In genomic region chr4:153143527-153144348, GRCh38 we compare ENCODE assay signal across 8 cellular contexts.
A peak's percentile ranks its signal among the peaks of the same experiment; 100 is the strongest.
DNase-seq lines count a peak whose midpoint lies in the region; ATAC-seq, FAIRE-seq and TF ChIP-seq lines count a peak whose summit lies in the region.

No MANE protein-coding gene starts in this region.

- DNase-seq in GM12891 (ENCODE audit: insufficient read length, low spot score), result no peak
- peak; percentile 44 to 78 for DNase-seq in NCI-H2081 (lab: John Stamatoyannopoulos, UW)
- peak in 3 of 4 experiments; percentile 17 to 29 (median 17) for DNase-seq in K562 (ENCODE audit: extremely low read depth in 1 of 4, low spot score in 3 of 4)
- no peak for DNase-seq in neuronal stem cell (ENCODE audit: low spot score)
- no peak for DNase-seq in activated T-cell treated with anti-CD3 and anti-CD28 coated beads, Interleukin-2, amount 50 U/mL, for 72 hours
- no peak for DNase-seq in MV-4-11 (lab: John Stamatoyannopoulos, UW)

- no TSS peak for BruUV-seq in K562 (replicated peaks; lab: Mats Ljungman, UMichigan)

- no peak overlapping the region for H2BK120ac ChIP-seq in neuronal stem cell (ENCODE audit: low read depth, low read length)

- no peak overlapping the region for H3K18ac ChIP-seq in neuronal stem cell (ENCODE audit: low read length)

- H3K9me3 ChIP-seq in K562 (replicated peaks; ENCODE audit: control insufficient read depth, insufficient read depth, low read depth, low read length), result no peaks in the 10 kb centered on the region
- H3K9me3 ChIP-seq in neuronal stem cell (replicated peaks in 1 of 2; ENCODE audit: control insufficient read depth in 2 of 2, insufficient read depth in 1 of 2, low read depth in 1 of 2, low read length in 2 of 2), result no peaks in the 10 kb centered on the region

- H3K9me3 Mint-ChIP-seq in activated T-cell treated with anti-CD3 and anti-CD28 coated beads, Interleukin-2, amount 50 U/mL, for 72 hours, result no peaks in the 10 kb centered on the region

- no peak overlapping the region for H3K23ac ChIP-seq in neuronal stem cell (ENCODE audit: low read depth, low read length, poor library complexity)

- H3K79me2 ChIP-seq in K562 (ENCODE audit: control insufficient read depth, insufficient read depth, low read length), result no peaks in the 10 kb centered on the region

- CTCF ChIA-PET in K562 (lab: Yijun Ruan, JAX; ENCODE audit: low intra/inter-chr PET ratio), result interaction anchor here (0.6 to 2.1 kb wide), 6 partner anchors 175 to 607 kb away, joined by 3 to 6 read pairs (median 4); no protein-coding TSS in a partner anchor

- no peaks in the 10 kb centered on the region for H3K9me1 ChIP-seq in K562 (ENCODE audit: control insufficient read depth, insufficient read depth, low read length)

- in situ Hi-C loops in K562 (cut with MboI), result loop anchor here (10.0 kb wide), 1 partner anchor 181 kb away; no protein-coding TSS in a partner anchor

- H3K4me3 Mint-ChIP-seq in activated T-cell treated with anti-CD3 and anti-CD28 coated beads, Interleukin-2, amount 50 U/mL, for 72 hours, result no peak overlapping the region

- H3K27ac Mint-ChIP-seq in activated T-cell treated with anti-CD3 and anti-CD28 coated beads, Interleukin-2, amount 50 U/mL, for 72 hours, result no peak overlapping the region

- H3K4me1 ChIP-seq in K562 (replicated peaks in 1 of 2; ENCODE audit: control insufficient read depth in 2 of 2, insufficient read depth in 2 of 2, low read length in 2 of 2) (peaks cover 0 to 10% of the 10 kb centered on the region in 2 experiments; a peak in 2 of 5 replicates), neuronal stem cell (ENCODE audit: control insufficient read depth in 2 of 2, insufficient read depth in 1 of 2, low read depth in 1 of 2, low read length in 2 of 2) (peaks cover 2 to 23% of the 10 kb centered on the region in 2 donors)

- H3K4me1 Mint-ChIP-seq in activated T-cell treated with anti-CD3 and anti-CD28 coated beads, Interleukin-2, amount 50 U/mL, for 72 hours (ENCODE audit: low read depth), result peaks cover 11% of the 10 kb centered on the region

- H4K8ac ChIP-seq in neuronal stem cell (ENCODE audit: low read depth, low read length), result no peak overlapping the region

- H3K4me3 ChIP-seq in K562, result no peak overlapping the region
- H3K4me3 ChIP-seq in neuronal stem cell (ENCODE audit: low read length in 2 of 2), result peak overlapping the region in 1 of 2 donors; percentile 17

- H3K4me2 ChIP-seq in K562 (ENCODE audit: insufficient read depth, low read length) (peak overlapping the region; percentile 26; the same call in 1 of the 2 replicates), neuronal stem cell (ENCODE audit: insufficient read depth, low read length, poor library complexity, severe bottlenecking) (peak overlapping the region; percentile 21)

- intact Hi-C loops in K562 (cut with micrococcal nuclease), result loop anchor here (1.0 to 10.0 kb wide), 8 partner anchors 64 to 607 kb away; partner anchors contain the start of gene MND1

- TF ChIP-seq POLR2A in GM12891 (IDR thresholded peaks at IDR 0.05; ENCODE audit: low read depth, low read length) (no peak), K562 (conservative IDR thresholded peaks at IDR 0.05) (no peak)

- H3K27me3 Mint-ChIP-seq in activated T-cell treated with anti-CD3 and anti-CD28 coated beads, Interleukin-2, amount 50 U/mL, for 72 hours (ENCODE audit: low read depth), result peaks cover 13% of the 10 kb centered on the region

- no peak overlapping the region for H3K27ac ChIP-seq in K562 (ENCODE audit: extremely low read depth, low read depth, low read length)
- H3K27ac ChIP-seq in neuronal stem cell (replicated peaks; ENCODE audit: low read length), result no peak overlapping the region

- H2BK15ac ChIP-seq in neuronal stem cell (ENCODE audit: low read length), result no peak overlapping the region

- WGBS in K562 (ENCODE audit: insufficient coverage, low coverage, missing lambda C conversion rate), result under 1% methylated on average over 7 of the region's 7 CpGs
- WGBS in neuronal stem cell (ENCODE audit: extremely low coverage in 2 of 2, insufficient read length in 2 of 2, insufficient replicate concordance in 1 of 2), 2 donors, result no CpG with 5 or more reads among the region's 7 CpGs

- H4K91ac ChIP-seq in neuronal stem cell (ENCODE audit: low read depth, low read length, poor library complexity), result no peak overlapping the region

- H3K36me3 ChIP-seq in K562 (ENCODE audit: control insufficient read depth, insufficient read depth, low read length) (no peaks in the 10 kb centered on the region), neuronal stem cell (replicated peaks in 1 of 2; ENCODE audit: control insufficient read depth in 2 of 2, insufficient read depth in 2 of 2, low read length in 2 of 2) (no peaks in the 10 kb centered on the region)

- H3K27me3 ChIP-seq in K562 (ENCODE audit: control insufficient read depth in 2 of 2, insufficient read depth in 2 of 2, low read length in 2 of 2), result peaks cover 0 to 4% of the 10 kb centered on the region in 2 experiments; a peak in 1 of 5 replicates
- no peaks in the 10 kb centered on the region for H3K27me3 ChIP-seq in neuronal stem cell (ENCODE audit: control insufficient read depth in 3 of 3, insufficient read depth in 3 of 3, low read depth in 1 of 3, low read length in 3 of 3)

- H4K20me1 ChIP-seq in K562 (replicated peaks; ENCODE audit: control insufficient read depth, insufficient read depth, low read length), result no peaks in the 10 kb centered on the region

- H2AK5ac ChIP-seq in neuronal stem cell (ENCODE audit: low read depth, low read length), result no peak overlapping the region

- no peaks in the 10 kb centered on the region for H3K36me3 Mint-ChIP-seq in activated T-cell treated with anti-CD3 and anti-CD28 coated beads, Interleukin-2, amount 50 U/mL, for 72 hours (ENCODE audit: insufficient read depth in 2 of 2)

- no peaks in the 10 kb centered on the region for H3K79me1 ChIP-seq in neuronal stem cell (ENCODE audit: low read depth, low read length)

- no peak for TF ChIP-seq CTCF in K562 (IDR thresholded peaks at IDR 0.05 in 2 of 3, conservative IDR thresholded peaks at IDR 0.05 in 1 of 3; ENCODE audit: insufficient read depth in 2 of 3, low read depth in 1 of 3, low read length in 3 of 3)

- FAIRE-seq in GM12891 (lab: Jason Lieb, UNC), result peak; percentile 20
- FAIRE-seq in K562 (lab: Jason Lieb, UNC), result peak; percentile 6

- no peak overlapping the region for H2BK5ac ChIP-seq in neuronal stem cell (ENCODE audit: low read length)

- no peak overlapping the region for H3K14ac ChIP-seq in neuronal stem cell (ENCODE audit: low read length)

- no peak overlapping the region for H2BK12ac ChIP-seq in neuronal stem cell (ENCODE audit: low read length)

- POLR2A ChIA-PET in K562 (lab: Yijun Ruan, JAX), result interaction anchor here (0.8 kb wide), 1 partner anchor 8 kb away, joined by 3 read pairs; no protein-coding TSS in a partner anchor

- no peak for TF ChIP-seq RAD21 in K562 (CRISPR knock-in tag; conservative IDR thresholded peaks at IDR 0.05 in 1 of 2, IDR thresholded peaks at IDR 0.05 in 1 of 2)

- TF ChIP-seq EP300 in K562 (IDR thresholded peaks at IDR 0.05; ENCODE audit: low read length), result peak; percentile 84

- ATAC-seq in K562 (peak; percentile 82), HG03097 (IDR thresholded peaks at IDR 0.05; ENCODE audit: low FRiP score, unreplicated experiment) (no peak), HG03342 (IDR thresholded peaks at IDR 0.05; ENCODE audit: unreplicated experiment) (no peak)
- ATAC-seq in activated T-cell treated with anti-CD3 and anti-CD28 coated beads, Interleukin-2, amount 50 U/mL, for 72 hours (replicated peaks in 1 of 2), result no peak

- no peak overlapping the region; the same call in 1 of the 2 replicates for H2AFZ ChIP-seq in K562 (ENCODE audit: low read depth, low read length)
- peak overlapping the region; percentile 73 for H2AFZ ChIP-seq in neuronal stem cell (ENCODE audit: low read length)

- H3K4ac ChIP-seq in neuronal stem cell (ENCODE audit: low read length), result no peak overlapping the region

- H3K9ac ChIP-seq in K562 (ENCODE audit: insufficient read depth in 1 of 2, low read depth in 2 of 2, low read length in 2 of 2) (no peak overlapping the region), neuronal stem cell (ENCODE audit: low read depth, low read length, poor library complexity) (no peak overlapping the region)

TF ChIP-seq in GM12891, 5 proteins besides CTCF, POLR2A, EP300 and RAD21:
- TF ChIP-seq PAX5 (IDR thresholded peaks at IDR 0.05; ENCODE audit: insufficient read depth, low read length, severe bottlenecking) (no peak), TAF1 (IDR thresholded peaks at IDR 0.05; ENCODE audit: low read depth, low read length) (no peak), POLR2AphosphoS5 (IDR thresholded peaks at IDR 0.05; ENCODE audit: low read depth, low read length) (no peak), POU2F2 (IDR thresholded peaks at IDR 0.05; ENCODE audit: low read depth, low read length) (no peak), SPI1 (IDR thresholded peaks at IDR 0.05; ENCODE audit: low read depth, low read length) (no peak)

TF ChIP-seq in K562, 482 proteins besides CTCF, POLR2A, EP300 and RAD21 (continues in another document):
- TF ChIP-seq NR0B1 (IDR thresholded peaks at IDR 0.05; ENCODE audit: partially characterized antibody) (no peak), SMARCC2 (IDR thresholded peaks at IDR 0.05; ENCODE audit: low read depth) (peak; percentile 44; the same call in 1 of the 2 replicates), PCBP2 (IDR thresholded peaks at IDR 0.05; ENCODE audit: low read depth, low read length, poor library complexity, severe bottlenecking) (no peak), ZNF695 (CRISPR knock-in tag; IDR thresholded peaks at IDR 0.05) (no peak)

Comparison
In these comparisons a context has a peak if more than half of its experiments do, and no peak if none do; other contexts are left out.
1. DNase-seq: peak in NCI-H2081 (2 of 2) and K562 (3 of 4); none in GM12891 (single experiment), neuronal stem cell (single experiment), activated T-cell treated with anti-CD3 and anti-CD28 coated beads, Interleukin-2, amount 50 U/mL, for 72 hours (0 of 2) and MV-4-11 (single experiment).